In genomic region chr10:128115356-128115755, GRCh38 we compare ENCODE assay signal across 2 cellular contexts.
TF ChIP-seq lines count a peak whose summit lies in the region.

No MANE protein-coding gene starts in this region.

TF ChIP-seq in HCT116, 20 proteins besides CTCF, POLR2A, EP300 and RAD21:
- TF ChIP-seq JUND (IDR thresholded peaks at IDR 0.05) (no peak), CEBPB (IDR thresholded peaks at IDR 0.05; ENCODE audit: low read depth) (0 out of 2 replicates have a peak, but pooled peaks have one; percentile 18), EZH2phosphoT487 (IDR thresholded peaks at IDR 0.05; ENCODE audit: borderline replicate concordance) (no peak)

TF ChIP-seq in endothelial cell of umbilical vein, 7 proteins besides CTCF, POLR2A, EP300 and RAD21:
- TF ChIP-seq GATA2 (IDR thresholded peaks at IDR 0.05; ENCODE audit: insufficient read depth, insufficient read length, low read depth, low read length), result no peak
- TF ChIP-seq POLR2AphosphoS5 (IDR thresholded peaks at IDR 0.05; ENCODE audit: insufficient read depth, low read depth, low read length), result no peak
- no peak for TF ChIP-seq MYC (IDR thresholded peaks at IDR 0.05; ENCODE audit: low read depth, low read length)
- no peak for TF ChIP-seq JUN (IDR thresholded peaks at IDR 0.05; ENCODE audit: borderline replicate concordance, insufficient read depth, insufficient read length, low read depth)
- no peak for TF ChIP-seq EZH2 (IDR thresholded peaks at IDR 0.05; ENCODE audit: borderline replicate concordance, low read depth, low read length, severe bottlenecking)
- no peak for TF ChIP-seq MAX (IDR thresholded peaks at IDR 0.05; ENCODE audit: insufficient read depth, insufficient read length)
- no peak for TF ChIP-seq FOS (IDR thresholded peaks at IDR 0.05; ENCODE audit: borderline replicate concordance, insufficient read depth, low read length)
